ENCODE assay signal across 8 cellular contexts in the genomic region with DNA sequence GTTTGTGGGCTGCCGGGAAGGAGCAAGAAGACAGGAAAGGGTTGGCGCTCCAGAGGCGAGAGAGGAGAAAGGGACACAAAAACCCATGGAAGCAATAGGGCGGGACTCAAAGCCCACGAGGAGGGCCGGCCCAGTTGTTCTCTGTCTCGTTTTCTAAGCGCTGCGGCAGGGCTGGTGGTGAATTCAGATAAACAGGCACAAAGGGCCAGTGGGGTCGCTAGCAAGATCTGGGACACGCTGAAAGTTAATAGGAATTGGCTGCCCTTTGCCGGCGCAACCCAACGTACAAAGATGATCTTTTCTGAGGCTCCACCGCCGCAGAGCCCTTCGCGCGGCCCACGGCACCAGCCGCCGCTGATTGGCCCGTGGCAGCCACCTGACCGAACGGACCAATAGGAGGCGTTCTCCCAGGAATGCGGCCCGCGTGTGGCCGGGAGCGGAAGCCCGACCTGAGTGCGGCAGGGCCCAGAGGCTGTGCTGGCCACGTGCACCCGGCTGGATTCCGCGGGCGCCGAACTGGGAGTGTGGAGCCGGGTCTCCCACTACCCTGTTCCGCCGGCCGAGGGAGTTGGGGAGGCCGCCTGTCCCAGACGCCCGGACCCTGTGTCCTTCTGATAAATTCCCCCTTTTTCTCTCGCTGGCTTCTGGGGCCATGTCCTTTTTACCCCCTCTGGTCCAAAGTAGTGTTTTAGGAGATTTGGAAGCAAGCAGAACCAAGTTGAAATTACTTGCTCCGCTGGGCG. TPM values are rescaled to one million over a fixed set of nuclear protein-coding genes. Genes with fewer than 3 reads are reported as not detected.
DNase-seq lines count a peak whose midpoint lies in the region; ATAC-seq, FAIRE-seq and TF ChIP-seq lines count a peak whose summit lies in the region.

No MANE protein-coding gene starts in this region.

- TF ChIP-seq CTCF in astrocyte (IDR thresholded peaks at IDR 0.05; ENCODE audit: insufficient read depth, low read depth, low read length), result no peak
- no peak for TF ChIP-seq CTCF in type B pancreatic cell (conservative IDR thresholded peaks at IDR 0.05)

- H3K36me3 Mint-ChIP-seq in astrocyte (ENCODE audit: low read depth, unreplicated experiment) (peaks cover 1% of the 10 kb centered on the region), type B pancreatic cell (no peaks in the 10 kb centered on the region)

- peak; percentile 61 to 90 (median 69) for DNase-seq in T-helper 2 cell
- DNase-seq in astrocyte (ENCODE audit: low read depth), result peak; percentile 75
- peak; percentile 37 to 93 (median 82) for DNase-seq in hypothalamus (lab: John Stamatoyannopoulos, UW)
- DNase-seq in NCI-H1417 treated with DMSO at 0.1 percent for 48 hours (lab: John Stamatoyannopoulos, UW), result no peak
- no peak for DNase-seq in NAMALWA (ENCODE audit: low spot score)
- no peak for DNase-seq in type B pancreatic cell (ENCODE audit: extremely low spot score, unreplicated experiment)

- no peaks in the 10 kb centered on the region for H3K9me3 ChIP-seq in astrocyte (ENCODE audit: insufficient read depth, low read depth, low read length)

- H3K4me3 ChIP-seq in astrocyte (ENCODE audit: insufficient read depth, low read depth, low read length) (no peak overlapping the region), skin epidermis (peak overlapping the region in 4 of 7 experiments; percentile 6 to 32 (median 23))

- peaks cover 14% of the 10 kb centered on the region for H3K27me3 Mint-ChIP-seq in astrocyte (ENCODE audit: low read depth, unreplicated experiment)
- H3K27me3 Mint-ChIP-seq in type B pancreatic cell, result peaks cover 4% of the 10 kb centered on the region

- no peak overlapping the region for H3K9ac ChIP-seq in astrocyte (ENCODE audit: low read length)

- H3K4me3 Mint-ChIP-seq in astrocyte (ENCODE audit: unreplicated experiment) (no peak overlapping the region), type B pancreatic cell (no peak overlapping the region)

- H3K79me2 ChIP-seq in astrocyte (ENCODE audit: insufficient read depth, low read length), result no peaks in the 10 kb centered on the region

- H3K27ac ChIP-seq in astrocyte (ENCODE audit: low read depth, low read length) (no peak overlapping the region), skin epidermis (peak overlapping the region in 19 of 21 experiments; percentile 5 to 82 (median 48))

- ATAC-seq in GM19023 (IDR thresholded peaks at IDR 0.05; ENCODE audit: unreplicated experiment), result peak; percentile 76

- H3K4me1 ChIP-seq in astrocyte (ENCODE audit: insufficient read depth, low read length), result peaks cover 4% of the 10 kb centered on the region

- H3K4me2 ChIP-seq in astrocyte (ENCODE audit: low read length), result peak overlapping the region; percentile 63

- peaks cover 6% of the 10 kb centered on the region for H4K20me1 ChIP-seq in astrocyte (ENCODE audit: insufficient read depth, low read length)

- H2AFZ ChIP-seq in astrocyte (ENCODE audit: low read depth, low read length), result peak overlapping the region; percentile 93

- no peaks in the 10 kb centered on the region for H3K36me3 ChIP-seq in astrocyte (ENCODE audit: insufficient read depth, low read length)

- no peaks in the 10 kb centered on the region for H3K27me3 ChIP-seq in astrocyte (ENCODE audit: insufficient read depth, low read length)

- H3K27ac Mint-ChIP-seq in astrocyte (ENCODE audit: unreplicated experiment) (no peak overlapping the region), type B pancreatic cell (no peak overlapping the region)

- H3K4me1 Mint-ChIP-seq in astrocyte (ENCODE audit: low read depth, unreplicated experiment) (no peaks in the 10 kb centered on the region), type B pancreatic cell (ENCODE audit: unreplicated experiment) (peaks cover 6% of the 10 kb centered on the region)

- no peak for FAIRE-seq in astrocyte (lab: Jason Lieb, UNC)

- no peaks in the 10 kb centered on the region for H3K9me3 Mint-ChIP-seq in astrocyte (ENCODE audit: unreplicated experiment)
- no peaks in the 10 kb centered on the region for H3K9me3 Mint-ChIP-seq in type B pancreatic cell

RNA-seq across cellular contexts. Expression of gene NSD1, which starts 16.8 kb away (rescaled TPM):
- total RNA-seq in astrocyte (67.8 and 71.9 TPM in 2 replicates), type B pancreatic cell (ENCODE audit: low replicate concordance) (99.6 and 115 TPM in 2 replicates)

RNA-seq across cellular contexts. Expression of gene FGFR4, which starts 30.1 kb away (rescaled TPM):
- total RNA-seq in astrocyte (3.8 and 4.8 TPM in 2 replicates), type B pancreatic cell (ENCODE audit: low replicate concordance) (33.0 and 34.1 TPM in 2 replicates)

Comparison
In these comparisons a context has a peak if more than half of its experiments do, and no peak if none do; other contexts are left out.
1. DNase-seq: peak in T-helper 2 cell (5 of 5), astrocyte (single experiment) and hypothalamus (51 of 51); none in NCI-H1417 treated with DMSO at 0.1 percent for 48 hours (single experiment), NAMALWA (single experiment) and type B pancreatic cell (single experiment).